Comparison of ENCODE assay signal across 2 cellular contexts in the genomic region with DNA sequence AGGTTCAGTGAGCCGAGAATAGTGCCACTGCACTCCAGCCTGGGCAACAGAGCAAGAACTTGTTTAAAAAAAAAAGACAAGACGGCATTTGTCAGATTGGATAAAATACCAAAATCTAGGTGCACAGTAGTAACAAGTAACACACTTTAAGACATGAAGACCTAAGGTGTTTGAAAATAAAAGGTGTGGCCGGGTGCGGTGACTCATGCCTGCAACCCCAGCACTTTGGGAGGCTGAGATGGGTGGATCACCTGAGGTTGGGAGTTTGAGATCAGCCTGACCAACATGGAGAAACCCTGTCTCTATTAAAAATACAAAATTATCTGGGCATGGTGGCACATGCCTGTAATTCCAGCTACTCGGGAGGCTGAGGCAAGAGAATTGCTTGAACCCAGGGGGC. TPM values are rescaled to one million over a fixed set of nuclear protein-coding genes. Genes with fewer than 3 reads are reported as not detected.
"Had no signal": no experiment of that assay in that cellular context is flagged by ENCODE, and none has a peak within 500 bp of the region (broad histone marks: within the 10 kb centered on the region; RNA-seq: fewer than 3 reads in every experiment).

No MANE protein-coding gene starts in this region.

RNA-seq across cellular contexts. Expression of gene COX7A1, which starts 34.5 kb away (rescaled TPM):
- total RNA-seq: G401, GM12878 had no signal
- polyA plus RNA-seq: GM12878 had no signal
